Comparison of ENCODE assay signal across 2 cellular contexts in the genomic region with DNA sequence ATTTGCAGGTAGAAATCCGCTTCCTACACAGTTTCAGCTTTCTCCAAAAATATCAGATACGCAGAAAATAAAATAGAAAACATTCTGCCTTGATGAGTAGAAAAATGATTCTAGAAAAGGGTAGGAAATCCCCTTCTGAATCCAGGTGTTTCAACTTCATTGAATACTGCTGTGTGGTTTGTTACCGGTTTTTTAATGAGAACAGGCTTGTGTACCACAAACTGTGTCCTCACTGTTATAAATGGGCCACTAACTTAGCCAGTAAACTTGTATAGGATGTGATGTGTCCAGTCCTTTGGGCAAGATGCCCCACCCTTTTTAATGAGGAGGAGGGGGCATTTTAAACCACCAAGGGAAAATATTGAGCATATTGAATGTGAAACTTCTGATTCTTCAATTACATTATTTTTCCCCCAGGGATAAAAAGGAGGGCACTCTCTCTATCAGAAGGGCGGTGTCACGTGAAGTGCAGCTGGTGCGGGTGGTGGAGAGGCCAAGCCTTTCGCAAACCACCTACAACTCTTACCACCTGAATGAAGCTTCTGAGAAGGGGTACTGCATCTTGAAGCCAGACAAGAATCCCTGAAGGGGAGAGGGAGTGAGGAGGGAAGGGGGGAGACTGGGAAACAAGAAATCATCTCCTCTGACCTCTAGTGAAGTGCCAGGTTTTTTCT.
TF ChIP-seq lines count a peak whose summit lies in the region.

No MANE protein-coding gene starts in this region.

TF ChIP-seq in H1, 55 proteins besides CTCF, POLR2A, EP300 and RAD21 (continued from another document):
- TF ChIP-seq SP4 (IDR thresholded peaks at IDR 0.05; ENCODE audit: low read length), result no peak
- no peak for TF ChIP-seq CHD1 (IDR thresholded peaks at IDR 0.05; ENCODE audit: low read depth, low read length)
- TF ChIP-seq, protein P1, sequence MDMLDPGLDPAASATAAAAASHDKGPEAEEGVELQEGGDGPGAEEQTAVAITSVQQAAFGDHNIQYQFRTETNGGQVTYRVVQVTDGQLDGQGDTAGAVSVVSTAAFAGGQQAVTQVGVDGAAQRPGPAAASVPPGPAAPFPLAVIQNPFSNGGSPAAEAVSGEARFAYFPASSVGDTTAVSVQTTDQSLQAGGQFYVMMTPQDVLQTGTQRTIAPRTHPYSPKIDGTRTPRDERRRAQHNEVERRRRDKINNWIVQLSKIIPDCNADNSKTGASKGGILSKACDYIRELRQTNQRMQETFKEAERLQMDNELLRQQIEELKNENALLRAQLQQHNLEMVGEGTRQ (IDR thresholded peaks at IDR 0.05; ENCODE audit: low read length), result peak; percentile 35; the same call in 1 of the 2 replicates
- no peak for TF ChIP-seq RXRA (IDR thresholded peaks at IDR 0.05; ENCODE audit: insufficient read depth, low read depth, low read length)
- TF ChIP-seq SIX5 (IDR thresholded peaks at IDR 0.05; ENCODE audit: low read depth, low read length), result no peak
- no peak for TF ChIP-seq ZNF274 (IDR thresholded peaks at IDR 0.05; ENCODE audit: borderline replicate concordance, extremely low read depth, low read length)
- no peak for TF ChIP-seq NRF1 (IDR thresholded peaks at IDR 0.05; ENCODE audit: low read depth, low read length)
- 0 out of 2 replicates have a peak, but pooled peaks have one; percentile 33 for TF ChIP-seq TAF1 (IDR thresholded peaks at IDR 0.05; ENCODE audit: low read depth, low read length)
- TF ChIP-seq TBP (IDR thresholded peaks at IDR 0.05; ENCODE audit: low read depth, low read length), result 0 out of 2 replicates have a peak, but pooled peaks have one; percentile 11
- no peak for TF ChIP-seq KDM4A (IDR thresholded peaks at IDR 0.05; ENCODE audit: low read depth, low read length, severe bottlenecking)

TF ChIP-seq in neural cell, 6 proteins besides CTCF, POLR2A, EP300 and RAD21:
- TF ChIP-seq, protein P2, sequence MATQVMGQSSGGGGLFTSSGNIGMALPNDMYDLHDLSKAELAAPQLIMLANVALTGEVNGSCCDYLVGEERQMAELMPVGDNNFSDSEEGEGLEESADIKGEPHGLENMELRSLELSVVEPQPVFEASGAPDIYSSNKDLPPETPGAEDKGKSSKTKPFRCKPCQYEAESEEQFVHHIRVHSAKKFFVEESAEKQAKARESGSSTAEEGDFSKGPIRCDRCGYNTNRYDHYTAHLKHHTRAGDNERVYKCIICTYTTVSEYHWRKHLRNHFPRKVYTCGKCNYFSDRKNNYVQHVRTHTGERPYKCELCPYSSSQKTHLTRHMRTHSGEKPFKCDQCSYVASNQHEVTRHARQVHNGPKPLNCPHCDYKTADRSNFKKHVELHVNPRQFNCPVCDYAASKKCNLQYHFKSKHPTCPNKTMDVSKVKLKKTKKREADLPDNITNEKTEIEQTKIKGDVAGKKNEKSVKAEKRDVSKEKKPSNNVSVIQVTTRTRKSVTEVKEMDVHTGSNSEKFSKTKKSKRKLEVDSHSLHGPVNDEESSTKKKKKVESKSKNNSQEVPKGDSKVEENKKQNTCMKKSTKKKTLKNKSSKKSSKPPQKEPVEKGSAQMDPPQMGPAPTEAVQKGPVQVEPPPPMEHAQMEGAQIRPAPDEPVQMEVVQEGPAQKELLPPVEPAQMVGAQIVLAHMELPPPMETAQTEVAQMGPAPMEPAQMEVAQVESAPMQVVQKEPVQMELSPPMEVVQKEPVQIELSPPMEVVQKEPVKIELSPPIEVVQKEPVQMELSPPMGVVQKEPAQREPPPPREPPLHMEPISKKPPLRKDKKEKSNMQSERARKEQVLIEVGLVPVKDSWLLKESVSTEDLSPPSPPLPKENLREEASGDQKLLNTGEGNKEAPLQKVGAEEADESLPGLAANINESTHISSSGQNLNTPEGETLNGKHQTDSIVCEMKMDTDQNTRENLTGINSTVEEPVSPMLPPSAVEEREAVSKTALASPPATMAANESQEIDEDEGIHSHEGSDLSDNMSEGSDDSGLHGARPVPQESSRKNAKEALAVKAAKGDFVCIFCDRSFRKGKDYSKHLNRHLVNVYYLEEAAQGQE (IDR thresholded peaks at IDR 0.05; ENCODE audit: borderline replicate concordance), result peak; percentile 24
- TF ChIP-seq MXI1 (conservative IDR thresholded peaks at IDR 0.05; ENCODE audit: poor library complexity, severe bottlenecking), result no peak
TF ChIP-seq in neural cell: peak in this region for 1.
